ENCODE assay signal across 8 cellular contexts in genomic region chr3:150410311-150411105, GRCh38. TPM values are rescaled to one million over a fixed set of nuclear protein-coding genes. Genes with fewer than 3 reads are reported as not detected.
DNase-seq lines count a peak whose midpoint lies in the region; ATAC-seq and TF ChIP-seq lines count a peak whose summit lies in the region.

No MANE protein-coding gene starts in this region.

- no peaks in the 10 kb centered on the region for H3K27me3 Mint-ChIP-seq in CD4-positive, alpha-beta T cell
- peaks cover 2% of the 10 kb centered on the region for H3K27me3 Mint-ChIP-seq in activated naive CD8-positive, alpha-beta T cell treated with anti-CD3 and anti-CD28 coated beads, Interleukin-2, amount 10 ng/mL, durations not matched to agents 7 days and 5 days
- H3K27me3 Mint-ChIP-seq in osteocyte (ENCODE audit: unreplicated experiment): no peaks in the 10 kb centered on the region

- H3K9ac ChIP-seq in HCT116 (ENCODE audit: low read length): peak overlapping the region; percentile 88

- H2AFZ ChIP-seq in HCT116 (ENCODE audit: low read depth, low read length, poor library complexity, severe bottlenecking): no peak overlapping the region

- H3K27me3 ChIP-seq in CD4-positive, alpha-beta T cell (ENCODE audit: control insufficient read depth, insufficient read depth, low read length): no peaks in the 10 kb centered on the region
- no peaks in the 10 kb centered on the region for H3K27me3 ChIP-seq in HCT116 (ENCODE audit: insufficient read depth, low read length)

- ATAC-seq in CD4-positive, alpha-beta T cell (ENCODE audit: poor library complexity): no peak
- ATAC-seq in HCT116 (peak; percentile 5), Right ventricle myocardium superior (ENCODE audit: poor library complexity) (peak; percentile 13)
- peak; percentile 8 for ATAC-seq in activated naive CD8-positive, alpha-beta T cell treated with anti-CD3 and anti-CD28 coated beads, Interleukin-2, amount 10 ng/mL, durations not matched to agents 7 days and 5 days (ENCODE audit: low read depth)

- POLR2A ChIA-PET in CD4-positive, alpha-beta T cell (lab: Charles Lee): interaction anchor here (0.9 to 4.9 kb wide), 11 partner anchors 14 to 352 kb away, joined by 3 to 98 read pairs (median 17); partner anchors contain the start of genes EIF2A, ERICH6, SELENOT and SERP1
- POLR2A ChIA-PET in HCT116 (lab: Charles Lee): interaction anchor here (1.0 to 2.4 kb wide), 3 partner anchors 24 to 85 kb away, joined by 3 to 7 read pairs (median 4); no protein-coding TSS in a partner anchor
- POLR2A ChIA-PET in activated naive CD8-positive, alpha-beta T cell treated with anti-CD3 and anti-CD28 coated beads, Interleukin-2, amount 10 ng/mL, durations not matched to agents 7 days and 5 days (lab: Charles Lee): interaction anchor here (1.1 to 5.4 kb wide), 6 partner anchors 20 to 352 kb away, joined by 3 to 46 read pairs (median 13); partner anchors contain the start of genes EIF2A, SELENOT, SERP1 and SIAH2

- H3K79me2 ChIP-seq in HCT116 (ENCODE audit: insufficient read depth, low read length): peaks cover 68% of the 10 kb centered on the region

- CTCF ChIA-PET in CD4-positive, alpha-beta T cell (lab: Charles Lee): interaction anchor here (0.8 to 2.1 kb wide), 12 partner anchors 9 to 135 kb away, joined by 3 to 8 read pairs (median 4); no protein-coding TSS in a partner anchor
- CTCF ChIA-PET in HCT116 (lab: Charles Lee): interaction anchor here (0.8 to 2.2 kb wide), 3 partner anchors 8 to 171 kb away, joined by 3 to 12 read pairs (median 5); no protein-coding TSS in a partner anchor

- peaks cover 43% of the 10 kb centered on the region for H3K36me3 Mint-ChIP-seq in CD4-positive, alpha-beta T cell (ENCODE audit: low read depth)
- H3K36me3 Mint-ChIP-seq in activated naive CD8-positive, alpha-beta T cell treated with anti-CD3 and anti-CD28 coated beads, Interleukin-2, amount 10 ng/mL, durations not matched to agents 7 days and 5 days: peaks cover 6% of the 10 kb centered on the region
- H3K36me3 Mint-ChIP-seq in osteocyte (ENCODE audit: unreplicated experiment): peaks cover 35% of the 10 kb centered on the region

- TF ChIP-seq RAD21 in HCT116 (IDR thresholded peaks at IDR 0.05; ENCODE audit: low read depth): no peak

- H3K4me1 ChIP-seq in HCT116 (ENCODE audit: control insufficient read depth in 1 of 2, insufficient read depth in 2 of 2, low read length in 2 of 2): peaks cover 10 to 42% of the 10 kb centered on the region in 2 experiments

- RAD21 ChIA-PET in HCT116 (lab: Charles Lee; ENCODE audit: low non-redundant PET in 1 of 2, low total read pairs in 2 of 2, uncharacterized antibody in 2 of 2, unreplicated experiment in 2 of 2): interaction anchor here in 1 of 2 experiments (1.9 kb wide), 1 partner anchor 85 kb away, joined by 7 read pairs; no protein-coding TSS in a partner anchor

- peak in 9 of 10 experiments; percentile 4 to 41 (median 20) for DNase-seq in CD4-positive, alpha-beta T cell
- DNase-seq in HCT116 (ENCODE audit: low read depth, low spot score) (no peak), RPMI8226 (peak; percentile 74), Right ventricle myocardium superior (peak; percentile 69), osteocyte (ENCODE audit: extremely low spot score, unreplicated experiment) (peak; percentile 83), putamen (ENCODE audit: low spot score) (no peak), GDM1 (lab: John Stamatoyannopoulos, UW) (no peak)
- peak; percentile 59 for DNase-seq in activated naive CD8-positive, alpha-beta T cell treated with anti-CD3 and anti-CD28 coated beads, Interleukin-2, amount 10 ng/mL, durations not matched to agents 7 days and 5 days

- H3K4me3 Mint-ChIP-seq in CD4-positive, alpha-beta T cell: peak overlapping the region; percentile 92
- H3K4me3 Mint-ChIP-seq in activated naive CD8-positive, alpha-beta T cell treated with anti-CD3 and anti-CD28 coated beads, Interleukin-2, amount 10 ng/mL, durations not matched to agents 7 days and 5 days: peak overlapping the region; percentile 87
- peak overlapping the region; percentile 86 for H3K4me3 Mint-ChIP-seq in osteocyte (ENCODE audit: unreplicated experiment)

- H3K27ac Mint-ChIP-seq in CD4-positive, alpha-beta T cell: peak overlapping the region; percentile 80
- H3K27ac Mint-ChIP-seq in activated naive CD8-positive, alpha-beta T cell treated with anti-CD3 and anti-CD28 coated beads, Interleukin-2, amount 10 ng/mL, durations not matched to agents 7 days and 5 days: peak overlapping the region; percentile 74
- peak overlapping the region; percentile 82 for H3K27ac Mint-ChIP-seq in osteocyte (ENCODE audit: unreplicated experiment)

- H3K4me3 ChIP-seq in HCT116 (replicated peaks in 1 of 2; ENCODE audit: low read depth in 1 of 2, low read length in 2 of 2): peak overlapping the region; percentile 70 to 85

- H3K9me2 ChIP-seq in HCT116 (ENCODE audit: insufficient read depth): no peaks in the 10 kb centered on the region

- no peak overlapping the region for H3K27ac ChIP-seq in CD4-positive, alpha-beta T cell (ENCODE audit: low read depth, low read length)
- H3K27ac ChIP-seq in HCT116 (ENCODE audit: low read depth, low read length): peak overlapping the region; percentile 95

- TF ChIP-seq POLR2A in HCT116 (IDR thresholded peaks at IDR 0.05; ENCODE audit: borderline replicate concordance, extremely low read depth, insufficient read depth, insufficient read length): no peak

- TF ChIP-seq CTCF in CD4-positive, alpha-beta T cell (IDR thresholded peaks at IDR 0.05): no peak
- TF ChIP-seq CTCF in HCT116 (IDR thresholded peaks at IDR 0.05 in 2 of 3, conservative IDR thresholded peaks at IDR 0.05 in 1 of 3; ENCODE audit: borderline replicate concordance in 1 of 3, insufficient read depth in 1 of 3, low read depth in 2 of 3, low read length in 2 of 3) (no peak), osteocyte (IDR thresholded peaks at IDR 0.05) (no peak)

- no peaks in the 10 kb centered on the region for H3K9me3 ChIP-seq in CD4-positive, alpha-beta T cell (ENCODE audit: control insufficient read depth, low read length)
- no peaks in the 10 kb centered on the region for H3K9me3 ChIP-seq in HCT116 (ENCODE audit: control insufficient read depth in 1 of 2, insufficient read depth in 1 of 2, low read depth in 1 of 2, low read length in 2 of 2)

- no peaks in the 10 kb centered on the region for H3K9me3 Mint-ChIP-seq in CD4-positive, alpha-beta T cell
- no peaks in the 10 kb centered on the region for H3K9me3 Mint-ChIP-seq in activated naive CD8-positive, alpha-beta T cell treated with anti-CD3 and anti-CD28 coated beads, Interleukin-2, amount 10 ng/mL, durations not matched to agents 7 days and 5 days
- no peaks in the 10 kb centered on the region for H3K9me3 Mint-ChIP-seq in osteocyte (ENCODE audit: unreplicated experiment)

- intact Hi-C loops in CD4-positive, alpha-beta T cell (cut with DNase I, micrococcal nuclease): loop anchor here (1.0 to 5.0 kb wide), 6 partner anchors 37 to 792 kb away; partner anchors contain the start of gene GPR171 (in 1 of the 2)
- intact Hi-C loops in HCT116 (cut with micrococcal nuclease): loop anchor here (5.0 kb wide), 1 partner anchor 123 kb away; no protein-coding TSS in a partner anchor
- intact Hi-C loops in Right ventricle myocardium superior (cut with DNase I): loop anchor here (5.0 kb wide), 1 partner anchor 87 kb away; no protein-coding TSS in a partner anchor

- peaks cover 27% of the 10 kb centered on the region for H4K20me1 ChIP-seq in HCT116 (ENCODE audit: insufficient read depth)

- BruUV-seq in HCT116 (replicated peaks; lab: Mats Ljungman, UMichigan): no TSS peak

- H3K4me2 ChIP-seq in HCT116 (ENCODE audit: low read length): peak overlapping the region; percentile 97

- peaks cover 0 to 15% of the 10 kb centered on the region in 2 experiments; a peak in 3 of 4 replicates for H3K36me3 ChIP-seq in HCT116 (ENCODE audit: control insufficient read depth in 1 of 2, insufficient read depth in 2 of 2, low read length in 2 of 2)

- peaks cover 60% of the 10 kb centered on the region for H3K4me1 Mint-ChIP-seq in CD4-positive, alpha-beta T cell (ENCODE audit: low read depth)
- H3K4me1 Mint-ChIP-seq in activated naive CD8-positive, alpha-beta T cell treated with anti-CD3 and anti-CD28 coated beads, Interleukin-2, amount 10 ng/mL, durations not matched to agents 7 days and 5 days: peaks cover 39% of the 10 kb centered on the region
- H3K4me1 Mint-ChIP-seq in osteocyte (ENCODE audit: unreplicated experiment): peaks cover 39% of the 10 kb centered on the region

TF ChIP-seq in HCT116, 20 proteins besides CTCF, POLR2A, EP300 and RAD21:
- TF ChIP-seq FOSL1 (IDR thresholded peaks at IDR 0.05; ENCODE audit: low read depth): no peak
- no peak for TF ChIP-seq ZNF274 (IDR thresholded peaks at IDR 0.05; ENCODE audit: low read depth, low read length)
- TF ChIP-seq ZFX (IDR thresholded peaks at IDR 0.05): 0 out of 2 replicates have a peak, but pooled peaks have one; percentile 4

RNA-seq across cellular contexts. Expression of gene TSC22D2, which starts 2.4 kb away (rescaled TPM):
- 10 to 100 TPM; 47.3 to 49.3 TPM for total RNA-seq in CD4-positive, alpha-beta T cell
- total RNA-seq in HCT116 (2021; ENCODE audit: unreplicated experiment): 20.0 TPM
- 10.4 and 11.7 TPM in 2 replicates for polyA plus RNA-seq in HCT116 (2012)
- total RNA-seq in activated naive CD8-positive, alpha-beta T cell treated with anti-CD3 and anti-CD28 coated beads, Interleukin-2, amount 10 ng/mL, durations not matched to agents 7 days and 5 days: 10 to 100 TPM; 15.5 to 15.8 TPM
- 15.9 TPM for total RNA-seq in Right ventricle myocardium superior
- total RNA-seq in osteocyte: 51.3 and 51.5 TPM in 2 replicates

Comparison
In these comparisons a context has a peak if more than half of its experiments do, and no peak if none do; other contexts are left out.
1. DNase-seq: peak in CD4-positive, alpha-beta T cell (9 of 10), RPMI8226 (single experiment), activated naive CD8-positive, alpha-beta T cell treated with anti-CD3 and anti-CD28 coated beads, Interleukin-2, amount 10 ng/mL, durations not matched to agents 7 days and 5 days (single experiment), Right ventricle myocardium superior (single experiment) and osteocyte (single experiment); none in HCT116 (single experiment), putamen (single experiment) and GDM1 (single experiment).
2. Peak in every context shown above with its lines, with median percentiles within 50 percentile points of each other: H3K27ac Mint-ChIP-seq and H3K4me3 Mint-ChIP-seq.